In genomic region chr5:81773574-81773973, GRCh38 we compare ENCODE assay signal across 1 cellular context.
TF ChIP-seq lines count a peak whose summit lies in the region.

No MANE protein-coding gene starts in this region.

TF ChIP-seq in K562, 482 proteins besides CTCF, POLR2A, EP300 and RAD21:
- TF ChIP-seq CREB3 (tag; conservative IDR thresholded peaks at IDR 0.05; ENCODE audit: low read depth) (0 out of 2 replicates have a peak, but pooled peaks have one; percentile 27), JUND (IDR thresholded peaks at IDR 0.05; ENCODE audit: borderline replicate concordance, low read depth, low read length) (peak; percentile 67; the same call in 1 of the 2 replicates), JUND (tag; IDR thresholded peaks at IDR 0.05; ENCODE audit: borderline replicate concordance, low read depth, low read length) (peak; percentile 71; the same call in 2 of the 3 replicates), ZNF316 (IDR thresholded peaks at IDR 0.05) (peak; percentile 62), HOMEZ (CRISPR knock-in tag; IDR thresholded peaks at IDR 0.05) (no peak), ERF (CRISPR knock-in tag; IDR thresholded peaks at IDR 0.05) (no peak), ATF3 (IDR thresholded peaks at IDR 0.05) (peak; percentile 86), ATF3 (CRISPR knock-in tag; conservative IDR thresholded peaks at IDR 0.05) (no peak), C11orf30 (IDR thresholded peaks at IDR 0.05; ENCODE audit: low read depth) (peak; percentile 71; the same call in 1 of the 2 replicates), MYNN (IDR thresholded peaks at IDR 0.05) (no peak), MYNN (CRISPR knock-in tag; IDR thresholded peaks at IDR 0.05) (no peak), THRA (IDR thresholded peaks at IDR 0.05) (peak; percentile 69; the same call in 1 of the 2 replicates), BHLHE40 (IDR thresholded peaks at IDR 0.05; ENCODE audit: low read length) (no peak), NFE2 (IDR thresholded peaks at IDR 0.05; ENCODE audit: low read depth) (peak; percentile 81), FOSL1 (tag; conservative IDR thresholded peaks at IDR 0.05) (peak; percentile 86), MBD1 (CRISPR knock-in tag; IDR thresholded peaks at IDR 0.05) (no peak), ARID1B (IDR thresholded peaks at IDR 0.05) (peak; percentile 34; the same call in 1 of the 2 replicates), JUN (IDR thresholded peaks at IDR 0.05; ENCODE audit: borderline replicate concordance, low read depth, low read length) (peak; percentile 62; the same call in 1 of the 2 replicates), JUN (CRISPR knock-in tag; IDR thresholded peaks at IDR 0.05; ENCODE audit: borderline replicate concordance) (no peak), SMARCA4 (IDR thresholded peaks at IDR 0.05) (peak; percentile 50; the same call in 1 of the 2 replicates), MAFG (tag; conservative IDR thresholded peaks at IDR 0.05) (peak; percentile 77), DPF2 (IDR thresholded peaks at IDR 0.05) (peak; percentile 52; the same call in 1 of the 2 replicates), HMBOX1 (IDR thresholded peaks at IDR 0.05) (peak; percentile 81), SRSF9 (IDR thresholded peaks at IDR 0.05; ENCODE audit: borderline replicate concordance, low read depth, low read length) (no peak)
